Comparison of ENCODE assay signal across 13 cellular contexts in genomic region chr11:125724125-125724524, GRCh38. TPM values are rescaled to one million over a fixed set of nuclear protein-coding genes. Genes with fewer than 3 reads are reported as not detected.
DNase-seq lines count a peak whose midpoint lies in the region; ATAC-seq, FAIRE-seq and TF ChIP-seq lines count a peak whose summit lies in the region.
"Had no signal": no experiment of that assay in that cellular context is flagged by ENCODE, and none has a peak within 500 bp of the region (broad histone marks: within the 10 kb centered on the region; RNA-seq: fewer than 3 reads in every experiment).

No MANE protein-coding gene starts in this region.

- H3K36me3 ChIP-seq in bronchial epithelial cell (ENCODE audit: control insufficient read depth, insufficient read depth, low read length) (no peaks in the 10 kb centered on the region), osteoblast (ENCODE audit: insufficient read depth, low read length) (no peaks in the 10 kb centered on the region), smooth muscle cell (ENCODE audit: low read depth) (no peaks in the 10 kb centered on the region)
- H3K36me3 ChIP-seq: esophagus muscularis mucosa had no signal

- 75% methylated on average over 1 of the region's 1 CpG for WGBS in smooth muscle cell (ENCODE audit: low lambda C conversion rate)

- no peaks in the 10 kb centered on the region for H3K9me3 ChIP-seq in osteoblast (ENCODE audit: low read depth, low read length)
- no peaks in the 10 kb centered on the region for H3K9me3 ChIP-seq in smooth muscle cell (replicated peaks; ENCODE audit: low read depth)
- H3K9me3 ChIP-seq: esophagus muscularis mucosa had no signal

- peak; percentile 18 for DNase-seq in NCI-H1105 treated with DMSO at 0.1 percent for 48 hours (lab: John Stamatoyannopoulos, UW)
- no peak for DNase-seq in NCI-H1105 (lab: John Stamatoyannopoulos, UW)
- peak; percentile 18 for DNase-seq in MV-4-11 (lab: John Stamatoyannopoulos, UW)
- peak; percentile 22 for DNase-seq in bronchial epithelial cell (ENCODE audit: low read depth)
- DNase-seq in osteoblast (ENCODE audit: insufficient read length, low spot score, missing footprints): peak; percentile 29
- DNase-seq in smooth muscle cell (lab: John Stamatoyannopoulos, UW; ENCODE audit: unreplicated experiment): no peak
- no peak for DNase-seq in stimulated activated naive CD8-positive, alpha-beta T cell treated with anti-CD3 and anti-CD28 coated beads, Interleukin-15, Interleukin-2, amounts not matched to agents 100 U/mL and 50 U/mL, for 24 hours
- DNase-seq in activated naive CD4-positive, alpha-beta T cell treated with anti-CD3 and anti-CD28 coated beads, Interleukin-2, amount 50 U/mL, for 16 hours: no peak
- DNase-seq: natural killer cell, SHP77 treated with DMSO at 0.1 percent for 48 hours had no signal

- H3K4me1 ChIP-seq in osteoblast (ENCODE audit: insufficient read depth, low read length): no peaks in the 10 kb centered on the region
- H3K4me1 ChIP-seq in smooth muscle cell (ENCODE audit: low read depth): no peaks in the 10 kb centered on the region
- H3K4me1 ChIP-seq: esophagus muscularis mucosa had no signal

- H4K20me1 ChIP-seq in osteoblast (ENCODE audit: insufficient read depth, low read length) (no peaks in the 10 kb centered on the region), smooth muscle cell (ENCODE audit: low read depth) (no peaks in the 10 kb centered on the region)

- H3K79me2 ChIP-seq in osteoblast (ENCODE audit: insufficient read depth, low read length) (no peaks in the 10 kb centered on the region), smooth muscle cell (ENCODE audit: low read depth) (no peaks in the 10 kb centered on the region)

- H3F3A ChIP-seq in smooth muscle cell (ENCODE audit: low read depth): no peaks in the 10 kb centered on the region

- H3K27me3 ChIP-seq in bronchial epithelial cell (ENCODE audit: control insufficient read depth, insufficient read depth, low read length) (no peaks in the 10 kb centered on the region), osteoblast (ENCODE audit: insufficient read depth, low read length) (no peaks in the 10 kb centered on the region), smooth muscle cell (ENCODE audit: low read depth) (no peaks in the 10 kb centered on the region)
- H3K27me3 ChIP-seq: esophagus muscularis mucosa had no signal

- H3K4me3 ChIP-seq in bronchial epithelial cell (ENCODE audit: low read depth, low read length): no peak overlapping the region
- H3K4me3 ChIP-seq in osteoblast (ENCODE audit: insufficient read depth, low read length): no peak overlapping the region
- H3K4me3 ChIP-seq in smooth muscle cell: no peak overlapping the region
- H3K4me3 ChIP-seq: esophagus muscularis mucosa had no signal

- H3K9ac ChIP-seq in smooth muscle cell (ENCODE audit: low read depth): no peak overlapping the region

- no peak overlapping the region for H2AFZ ChIP-seq in osteoblast (ENCODE audit: low read length)
- H2AFZ ChIP-seq in smooth muscle cell (ENCODE audit: low read depth): no peak overlapping the region

- H3K4me2 ChIP-seq in osteoblast (ENCODE audit: insufficient read depth, low read length): no peak overlapping the region
- no peak overlapping the region for H3K4me2 ChIP-seq in smooth muscle cell

- H3K27ac ChIP-seq in osteoblast (ENCODE audit: low read depth, low read length) (no peak overlapping the region), smooth muscle cell (ENCODE audit: low read depth) (no peak overlapping the region)
- H3K27ac ChIP-seq: esophagus muscularis mucosa had no signal

- no peak for FAIRE-seq in bronchial epithelial cell (lab: Jason Lieb, UNC)

- ATAC-seq in stimulated activated naive CD8-positive, alpha-beta T cell treated with anti-CD3 and anti-CD28 coated beads, Interleukin-15, Interleukin-2, amounts not matched to agents 100 U/mL and 50 U/mL, for 24 hours: no peak
- ATAC-seq: activated T-helper 17 cell treated with anti-CD3 and anti-CD28 coated beads, Interleukin-2, amount 50 U/mL, for 72 hours; natural killer cell had no signal

- TF ChIP-seq CTCF in bronchial epithelial cell (IDR thresholded peaks at IDR 0.05; ENCODE audit: insufficient read depth, low read length, severe bottlenecking) (peak; percentile 34), osteoblast (IDR thresholded peaks at IDR 0.05; ENCODE audit: extremely low read depth, low read depth, low read length) (peak; percentile 23), smooth muscle cell (IDR thresholded peaks at IDR 0.05; ENCODE audit: borderline replicate concordance, insufficient read depth, poor library complexity, severe bottlenecking) (no peak)

RNA-seq across cellular contexts. Expression of gene PATE1, which starts 22.0 kb away (rescaled TPM):
- total RNA-seq in bronchial epithelial cell (not detected in 2 replicates), osteoblast (not detected in 2 replicates), smooth muscle cell (not detected in 2 replicates)
- polyA plus RNA-seq in smooth muscle cell: not detected in 2 replicates
- total RNA-seq: activated T-helper 17 cell treated with anti-CD3 and anti-CD28 coated beads, Interleukin-2, amount 50 U/mL, for 72 hours; esophagus muscularis mucosa; natural killer cell had no signal
- polyA plus RNA-seq: AG04450 had no signal

RNA-seq across cellular contexts. Expression of gene ACRV1, which starts 43.5 kb away (rescaled TPM):
- total RNA-seq in bronchial epithelial cell (not detected in 2 replicates), osteoblast (not detected in 2 replicates), smooth muscle cell (not detected in 2 replicates)
- 0.25 and 0.37 TPM in 2 replicates for polyA plus RNA-seq in smooth muscle cell
- total RNA-seq: activated T-helper 17 cell treated with anti-CD3 and anti-CD28 coated beads, Interleukin-2, amount 50 U/mL, for 72 hours; esophagus muscularis mucosa; natural killer cell had no signal
- polyA plus RNA-seq: AG04450 had no signal

RNA-seq across cellular contexts. Expression of gene PATE2, which starts 54.5 kb away (rescaled TPM):
- total RNA-seq in bronchial epithelial cell: not detected in 2 replicates
- total RNA-seq in osteoblast: 0.29 and 0.36 TPM in 2 replicates
- total RNA-seq in smooth muscle cell: not detected in 2 replicates
- 0.37 TPM in 1 of 2 replicates, not detected in the other for polyA plus RNA-seq in smooth muscle cell
- total RNA-seq: activated T-helper 17 cell treated with anti-CD3 and anti-CD28 coated beads, Interleukin-2, amount 50 U/mL, for 72 hours; esophagus muscularis mucosa; natural killer cell had no signal
- polyA plus RNA-seq: AG04450 had no signal

Comparison
In these comparisons a context has a peak if more than half of its experiments do, and no peak if none do; other contexts are left out.
1. DNase-seq: peak in NCI-H1105 treated with DMSO at 0.1 percent for 48 hours (single experiment), MV-4-11 (single experiment), bronchial epithelial cell (single experiment) and osteoblast (single experiment); none in NCI-H1105 (single experiment), smooth muscle cell (single experiment), stimulated activated naive CD8-positive, alpha-beta T cell treated with anti-CD3 and anti-CD28 coated beads, Interleukin-15, Interleukin-2, amounts not matched to agents 100 U/mL and 50 U/mL, for 24 hours (single experiment) and activated naive CD4-positive, alpha-beta T cell treated with anti-CD3 and anti-CD28 coated beads, Interleukin-2, amount 50 U/mL, for 16 hours (single experiment).